9 cellular contexts compared by ENCODE assay signal in genomic region chr4:105146286-105147219, GRCh38. TPM values are rescaled to one million over a fixed set of nuclear protein-coding genes. Genes with fewer than 3 reads are reported as not detected.
DNase-seq lines count a peak whose midpoint lies in the region; ATAC-seq, FAIRE-seq and TF ChIP-seq lines count a peak whose summit lies in the region.
"Had no signal": no experiment of that assay in that cellular context is flagged by ENCODE, and none has a peak within 500 bp of the region (broad histone marks: within the 10 kb centered on the region; RNA-seq: fewer than 3 reads in every experiment).

Gene TET2 (plus strand): TSS chr4:105146876. CDS start chr4:105233943, 87,067 bp downstream.

- H3K4me1 ChIP-seq in A549 (peaks cover 21% of the 10 kb centered on the region), mammary epithelial cell (ENCODE audit: insufficient read depth, low read length) (peaks cover 9% of the 10 kb centered on the region), small intestine (ENCODE audit: control insufficient read depth in 2 of 2, insufficient read depth in 1 of 2, low read depth in 1 of 2, low read length in 1 of 2) (peaks cover 0 to 8% of the 10 kb centered on the region in 2 donors)

- CTCF ChIA-PET in A549 (lab: Yijun Ruan, JAX), result interaction anchor here (0.6 to 1.6 kb wide), 3 partner anchors 190 to 327 kb away, joined by 3 to 10 read pairs (median 3); partner anchors contain the start of gene PPA2
- CTCF ChIA-PET in WTC11 (lab: Charles Lee), result interaction anchor here (1.4 kb wide), 1 partner anchor 327 kb away, joined by 5 read pairs; the partner anchor contains the start of gene PPA2
- CTCF ChIA-PET in mammary epithelial cell (lab: Charles Lee; ENCODE audit: low non-redundant PET), result no interaction called here

- peak within 1 kb of the TSS; percentile 91 for H3K4me3 Mint-ChIP-seq in WTC11
- H3K4me3 Mint-ChIP-seq in immature natural killer cell, result peak within 1 kb of the TSS; percentile 98 to 100 (median 99)

- TF ChIP-seq EP300 in A549 (IDR thresholded peaks at IDR 0.05), result no peak

- BruUV-seq in mammary epithelial cell (replicated peaks; lab: Mats Ljungman, UMichigan), result TSS peak; percentile 22

- intact Hi-C loops in mammary epithelial cell (cut with micrococcal nuclease), result loop anchor here (1.0 to 10.0 kb wide), 4 partner anchors 46 to 1152 kb away; no protein-coding TSS in a partner anchor

- TF ChIP-seq CTCF in A549 (IDR thresholded peaks at IDR 0.05) (no peak), WTC11 (IDR thresholded peaks at IDR 0.05) (no peak), mammary epithelial cell (conservative IDR thresholded peaks at IDR 0.05 in 1 of 2, IDR thresholded peaks at IDR 0.05 in 1 of 2; ENCODE audit: extremely low read depth in 1 of 2, insufficient read depth in 1 of 2, low read depth in 1 of 2, low read length in 2 of 2) (peak in 1 of 2 donors; percentile 2)

- POLR2A ChIA-PET in A549 (lab: Yijun Ruan, JAX), result interaction anchor here (1.0 to 1.8 kb wide), 2 partner anchors 325 to 327 kb away, joined by 4 to 9 read pairs; partner anchors contain the start of gene PPA2
- POLR2A ChIA-PET in WTC11 (lab: Charles Lee), result interaction anchor here (1.0 kb wide), 1 partner anchor 327 kb away, joined by 5 read pairs; the partner anchor contains the start of gene PPA2

- H3K27ac ChIP-seq in A549, result peak within 1 kb of the TSS; percentile 92 to 96
- peak within 1 kb of the TSS; percentile 91 for H3K27ac ChIP-seq in mammary epithelial cell (ENCODE audit: insufficient read depth, low read depth, low read length)
- peak within 1 kb of the TSS; percentile 83 to 98 for H3K27ac ChIP-seq in small intestine (ENCODE audit: low read depth in 1 of 2, low read length in 1 of 2)

- no peaks in the 10 kb centered on the region for H4K20me1 ChIP-seq in mammary epithelial cell (ENCODE audit: insufficient read depth, low read length)

- H3K9me3 ChIP-seq in A549 (no peaks in the 10 kb centered on the region), mammary epithelial cell (replicated peaks; ENCODE audit: insufficient read depth, low read length) (no peaks in the 10 kb centered on the region), small intestine (ENCODE audit: control insufficient read depth, low read depth) (no peaks in the 10 kb centered on the region)

- dilution Hi-C loops in mammary epithelial cell (cut with HindIII; ENCODE audit: low sequenced_read_pairs), result no loop called here

- H3K36me3 ChIP-seq in mammary epithelial cell (ENCODE audit: insufficient read depth, low read length) (no peaks in the 10 kb centered on the region), small intestine (ENCODE audit: control insufficient read depth in 2 of 2, insufficient read depth in 2 of 2, low read length in 2 of 2) (no peaks in the 10 kb centered on the region)

- peaks cover 45% of the 10 kb centered on the region for H3K79me2 ChIP-seq in mammary epithelial cell (ENCODE audit: insufficient read depth, low read length)

- H3K4me1 Mint-ChIP-seq in WTC11 (peaks cover 24% of the 10 kb centered on the region), immature natural killer cell (peaks cover 43 to 50% of the 10 kb centered on the region in 2 donors)

- no peak within 1 kb of the TSS for H3K27ac Mint-ChIP-seq in WTC11
- H3K27ac Mint-ChIP-seq in immature natural killer cell, result peak within 1 kb of the TSS; percentile 98 to 100 (median 98)

- H3K27me3 ChIP-seq in mammary epithelial cell (ENCODE audit: insufficient read depth, low read length) (no peaks in the 10 kb centered on the region), small intestine (ENCODE audit: control insufficient read depth in 2 of 2, insufficient read depth in 2 of 2, low read length in 2 of 2) (no peaks in the 10 kb centered on the region)

- under 1% methylated on average over 21 of the region's 79 CpGs for WGBS in A549 (ENCODE audit: missing lambda C conversion rate)
- 3% methylated on average over 19 of the region's 79 CpGs for WGBS in mammary epithelial cell (ENCODE audit: low coverage, missing lambda C conversion rate)
- WGBS in small intestine, 3 donors, result 0% methylated on average over 58 to 79 of the region's 79 CpGs

- peak; percentile 43 for TF ChIP-seq POLR2A in A549 (IDR thresholded peaks at IDR 0.05; ENCODE audit: low read length)

- H3K4me3 ChIP-seq in A549, result peak within 1 kb of the TSS; percentile 68
- H3K4me3 ChIP-seq in mammary epithelial cell (replicated peaks in 1 of 3; ENCODE audit: insufficient read depth in 1 of 3, low read depth in 2 of 3, low read length in 3 of 3), result peak within 1 kb of the TSS; percentile 68 to 100 (median 85)
- H3K4me3 ChIP-seq in small intestine (ENCODE audit: low read depth in 1 of 2, low read length in 2 of 2), result peak within 1 kb of the TSS; percentile 83 to 90

- ATAC-seq in A549 (peak; percentile 90), GM18873 (IDR thresholded peaks at IDR 0.05; ENCODE audit: low FRiP score, unreplicated experiment) (peak; percentile 82), HG03108 (IDR thresholded peaks at IDR 0.05; ENCODE audit: unreplicated experiment) (peak; percentile 77), WTC11 (peak; percentile 69)

- in situ Hi-C loops in mammary epithelial cell (cut with MboI; ENCODE audit: low sequenced_read_pairs in 2 of 2), result loop anchor here (10.0 to 25.0 kb wide), 2 partner anchors 316 to 318 kb away; partner anchors contain the start of gene PPA2 (in 1 of the 2)

- H3K9me3 Mint-ChIP-seq in WTC11 (no peaks in the 10 kb centered on the region), immature natural killer cell (no peaks in the 10 kb centered on the region)

- peak within 1 kb of the TSS; percentile 84 for H3K4me2 ChIP-seq in A549
- peak within 1 kb of the TSS; percentile 94 for H3K4me2 ChIP-seq in mammary epithelial cell (ENCODE audit: insufficient read depth, low read depth, low read length)

- TF ChIP-seq RAD21 in A549 (conservative IDR thresholded peaks at IDR 0.05 in 1 of 2, IDR thresholded peaks at IDR 0.05 in 1 of 2), result no peak

- FAIRE-seq in A549 (lab: Jason Lieb, UNC) (no peak), small intestine (lab: Jason Lieb, UNC) (no peak)
- FAIRE-seq: G401.6 had no signal

- peak within 1 kb of the TSS; percentile 95 for H2AFZ ChIP-seq in mammary epithelial cell (ENCODE audit: low read depth, low read length)

- H3K36me3 Mint-ChIP-seq in WTC11 (no peaks in the 10 kb centered on the region), immature natural killer cell (no peaks in the 10 kb centered on the region)

- DNase-seq in A549 (ENCODE audit: low read depth in 1 of 2, low spot score in 1 of 2) (peak; percentile 22 to 79), NCI-H2196 treated with DMSO at 0.1 percent for 48 hours (lab: John Stamatoyannopoulos, UW; ENCODE audit: unreplicated experiment) (peak; percentile 17), WTC11 (ENCODE audit: low spot score) (peak; percentile 51), mammary epithelial cell (peak; percentile 83), immature natural killer cell (peak; percentile 80 to 84 (median 82)), small intestine (peak; percentile 79)

- peaks cover 92% of the 10 kb centered on the region for H3K27me3 Mint-ChIP-seq in WTC11 (ENCODE audit: low read depth)
- peaks cover 2 to 7% (median 2%) of the 10 kb centered on the region in 3 donors for H3K27me3 Mint-ChIP-seq in immature natural killer cell (ENCODE audit: low read depth in 3 of 3)

- peak within 1 kb of the TSS; percentile 98 for H3K9ac ChIP-seq in mammary epithelial cell (ENCODE audit: insufficient read depth, low read length)

TF ChIP-seq in A549, 52 proteins besides CTCF, POLR2A, EP300 and RAD21 (continues in another document):
- TF ChIP-seq CBX2 (IDR thresholded peaks at IDR 0.05; ENCODE audit: borderline replicate concordance, low read depth) (no peak), HDAC2 (IDR thresholded peaks at IDR 0.05) (no peak), MAX (IDR thresholded peaks at IDR 0.05) (peak; percentile 49), EHF (CRISPR knock-in tag; IDR thresholded peaks at IDR 0.05) (no peak), PHF8 (IDR thresholded peaks at IDR 0.05; ENCODE audit: borderline replicate concordance, low read depth) (peak; percentile 54; the same call in 1 of the 2 replicates)

TF ChIP-seq in WTC11, 78 proteins besides CTCF, POLR2A, EP300 and RAD21:
- TF ChIP-seq ZNF416 (CRISPR knock-in tag; IDR thresholded peaks at IDR 0.05) (no peak), ZNF423 (CRISPR knock-in tag; IDR thresholded peaks at IDR 0.05) (peak; percentile 84), HMGXB4 (CRISPR knock-in tag; IDR thresholded peaks at IDR 0.05) (peak; percentile 58; the same call in 1 of the 2 replicates)

RNA-seq across cellular contexts. Expression of gene TET2, which starts in this region (rescaled TPM):
- polyA plus RNA-seq in A549 (2011; rRNA removed) (6.6 and 7.1 TPM in 2 replicates), A549 (2017; fragmentation: RNase III; extraction: RNeasy Plus Mini Kit Qiagen cat#74134 plus additional on column Dnase treatment) (2.2 TPM in 3 replicates), mammary epithelial cell (5.7 TPM), immature natural killer cell (10 to 100 TPM; 12.3 to 36.2 (median 15.9) TPM), small intestine (1 to 10 TPM; 3.0 to 5.4 (median 3.9) TPM)
- 1.1 and 1.2 TPM in 2 replicates for polyA plus RNA-seq in A549 (2012; cell fraction: cytosol; rRNA removed)
- 1.0 and 1.1 TPM in 2 replicates for polyA plus RNA-seq in A549 (2012; cell fraction: nucleus; rRNA removed)
- 15.9 and 21.1 TPM in 2 replicates for polyA minus RNA-seq in A549 (2011; rRNA and poly(A)+ RNA removed)
- total RNA-seq in WTC11 (2021) (2.7 to 3.4 TPM (median 2.9 TPM) in 3 replicates), mammary epithelial cell (10 to 100 TPM; 16.4 to 18.0 TPM)
- 8.3 TPM for polyA minus RNA-seq in mammary epithelial cell

Comparison
In these comparisons a context has a peak if more than half of its experiments do, and no peak if none do; other contexts are left out.
1. Peak in every context shown above with its lines: DNase-seq, ATAC-seq, H3K4me3 ChIP-seq and H3K27ac ChIP-seq.
2. DNase-seq: peak in every context shown above with its lines; median percentile 83 in mammary epithelial cell; 82 in immature natural killer cell; 79 in small intestine; 51 in WTC11; 50 in A549; 17 in NCI-H2196 treated with DMSO at 0.1 percent for 48 hours.